Comparison of ENCODE assay signal across 8 cellular contexts in the genomic region with DNA sequence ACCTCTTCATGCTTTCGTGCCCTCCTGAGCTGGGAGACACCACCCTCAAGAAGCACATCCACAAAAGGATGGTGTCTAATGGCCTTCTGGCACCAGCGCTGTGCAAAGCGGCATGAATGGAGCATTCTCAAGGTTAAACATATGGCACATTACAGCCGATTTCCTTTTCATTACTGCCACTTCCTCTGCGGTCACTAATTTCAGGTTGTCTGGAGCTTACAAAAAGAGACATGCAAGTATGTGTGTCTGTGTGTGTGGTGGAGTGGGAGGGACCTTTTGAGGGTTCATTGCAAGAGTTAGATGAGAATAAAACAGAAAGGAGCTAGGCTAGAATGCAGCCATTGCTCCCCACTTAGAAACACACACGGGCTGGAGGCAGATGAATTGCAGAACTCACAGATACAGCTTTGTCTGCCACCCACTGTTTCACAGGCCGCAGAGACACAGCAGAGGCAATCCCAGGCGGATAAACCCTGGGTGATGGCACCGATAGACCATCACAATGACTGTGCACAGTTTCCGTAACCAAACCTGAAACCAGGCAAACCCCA.
DNase-seq lines count a peak whose midpoint lies in the region; ATAC-seq and TF ChIP-seq lines count a peak whose summit lies in the region.

No MANE protein-coding gene starts in this region.

- intact Hi-C loops in activated naive CD4-positive, alpha-beta T cell treated with anti-CD3 and anti-CD28 coated beads for 36 hours (cut with micrococcal nuclease) = loop anchor here (1.0 to 5.0 kb wide), 2 partner anchors 15 to 144 kb away; no protein-coding TSS in a partner anchor
- intact Hi-C loops in activated T-helper 2 cell treated with anti-CD3 and anti-CD28 coated beads, Interferon-gamma antibody, Interleukin-2, Interleukin-4, amounts not matched to agents 10 μg/mL and 5 μg/mL and 100 μg/mL, durations not matched to agents 14 hours and 24 hours and 36 hours (cut with micrococcal nuclease) = loop anchor here (1.0 to 10.0 kb wide), 2 partner anchors 15 to 59 kb away; no protein-coding TSS in a partner anchor
- intact Hi-C loops in naive thymus-derived CD4-positive, alpha-beta T cell (cut with micrococcal nuclease) = no loop called here

- ATAC-seq in HG03045 (IDR thresholded peaks at IDR 0.05; ENCODE audit: unreplicated experiment) = peak; percentile 62
- peak; percentile 83 for ATAC-seq in naive thymus-derived CD4-positive, alpha-beta T cell

- CTCF ChIA-PET in activated naive CD4-positive, alpha-beta T cell treated with anti-CD3 and anti-CD28 coated beads for 36 hours (lab: Charles Lee) = interaction anchor here (0.8 to 1.6 kb wide), 7 partner anchors 15 to 127 kb away, joined by 3 to 7 read pairs (median 3); no protein-coding TSS in a partner anchor
- CTCF ChIA-PET in naive thymus-derived CD4-positive, alpha-beta T cell (lab: Charles Lee) = interaction anchor here (0.5 to 1.2 kb wide), 3 partner anchors 9 to 245 kb away, joined by 3 to 4 read pairs (median 4); no protein-coding TSS in a partner anchor

- TF ChIP-seq CTCF in HFFc6 (IDR thresholded peaks at IDR 0.05) = no peak

- peak overlapping the region; percentile 15 for H3K4me3 ChIP-seq in naive thymus-derived CD4-positive, alpha-beta T cell (ENCODE audit: low read length)

- POLR2A ChIA-PET in naive thymus-derived CD4-positive, alpha-beta T cell (lab: Charles Lee) = interaction anchor here (0.6 to 1.3 kb wide), 3 partner anchors 73 to 264 kb away, joined by 3 read pairs; a partner anchor contains a TSS

- no peaks in the 10 kb centered on the region for H3K36me3 Mint-ChIP-seq in activated naive CD4-positive, alpha-beta T cell treated with anti-CD3 and anti-CD28 coated beads for 36 hours (ENCODE audit: low read depth)
- H3K36me3 Mint-ChIP-seq in activated T-helper 2 cell treated with anti-CD3 and anti-CD28 coated beads, Interferon-gamma antibody, Interleukin-2, Interleukin-4, amounts not matched to agents 10 μg/mL and 5 μg/mL and 100 μg/mL, durations not matched to agents 14 hours and 24 hours and 36 hours (ENCODE audit: low read depth) = no peaks in the 10 kb centered on the region
- H3K36me3 Mint-ChIP-seq in naive thymus-derived CD4-positive, alpha-beta T cell = no peaks in the 10 kb centered on the region
- H3K36me3 Mint-ChIP-seq in HFFc6 (ENCODE audit: low read depth) = no peaks in the 10 kb centered on the region

- peak; percentile 58 for DNase-seq in activated naive CD4-positive, alpha-beta T cell treated with anti-CD3 and anti-CD28 coated beads for 36 hours
- no peak for DNase-seq in activated naive CD4-positive, alpha-beta T cell treated with anti-CD3 and anti-CD28 coated beads, Interleukin-2, amount 50 U/mL, for 16 hours
- peak; percentile 97 for DNase-seq in NOMO-1 treated with DMSO at 0.1 percent for 48 hours (lab: John Stamatoyannopoulos, UW; ENCODE audit: unreplicated experiment)
- peak; percentile 45 for DNase-seq in activated T-helper 2 cell treated with anti-CD3 and anti-CD28 coated beads, Interferon-gamma antibody, Interleukin-2, Interleukin-4, amounts not matched to agents 10 μg/mL and 5 μg/mL and 100 μg/mL, durations not matched to agents 14 hours and 24 hours and 36 hours (ENCODE audit: low spot score)
- peak in 8 of 9 donors; percentile 10 to 49 (median 22) for DNase-seq in naive thymus-derived CD4-positive, alpha-beta T cell
- DNase-seq in 8988T = no peak
- no peak for DNase-seq in HFFc6

- peaks cover 0 to 10% of the 10 kb centered on the region in 2 donors for H3K4me1 ChIP-seq in naive thymus-derived CD4-positive, alpha-beta T cell (ENCODE audit: control insufficient read depth in 2 of 2, insufficient read depth in 2 of 2, low read length in 2 of 2)

- peaks cover 0 to 8% (median 0%) of the 10 kb centered on the region in 3 experiments for H3K9me3 ChIP-seq in naive thymus-derived CD4-positive, alpha-beta T cell (ENCODE audit: control insufficient read depth in 2 of 3, low read length in 3 of 3)

- H3K27me3 ChIP-seq in naive thymus-derived CD4-positive, alpha-beta T cell (ENCODE audit: control insufficient read depth in 2 of 2, insufficient read depth in 2 of 2, low read length in 2 of 2) = no peaks in the 10 kb centered on the region

- H3K4me1 Mint-ChIP-seq in activated naive CD4-positive, alpha-beta T cell treated with anti-CD3 and anti-CD28 coated beads for 36 hours (ENCODE audit: low read depth) = peaks cover 17% of the 10 kb centered on the region
- peaks cover 16% of the 10 kb centered on the region for H3K4me1 Mint-ChIP-seq in activated T-helper 2 cell treated with anti-CD3 and anti-CD28 coated beads, Interferon-gamma antibody, Interleukin-2, Interleukin-4, amounts not matched to agents 10 μg/mL and 5 μg/mL and 100 μg/mL, durations not matched to agents 14 hours and 24 hours and 36 hours (ENCODE audit: low read depth)
- H3K4me1 Mint-ChIP-seq in naive thymus-derived CD4-positive, alpha-beta T cell = peaks cover 0 to 15% (median 14%) of the 10 kb centered on the region in 7 donors
- peaks cover 7% of the 10 kb centered on the region; the same call in 1 of the 2 replicates for H3K4me1 Mint-ChIP-seq in HFFc6 (ENCODE audit: low read depth)

- no peak overlapping the region for H3K27ac ChIP-seq in naive thymus-derived CD4-positive, alpha-beta T cell (ENCODE audit: low read depth, low read length)

- H3K9me3 Mint-ChIP-seq in activated naive CD4-positive, alpha-beta T cell treated with anti-CD3 and anti-CD28 coated beads for 36 hours = peaks cover 6% of the 10 kb centered on the region
- H3K9me3 Mint-ChIP-seq in activated T-helper 2 cell treated with anti-CD3 and anti-CD28 coated beads, Interferon-gamma antibody, Interleukin-2, Interleukin-4, amounts not matched to agents 10 μg/mL and 5 μg/mL and 100 μg/mL, durations not matched to agents 14 hours and 24 hours and 36 hours = peaks cover 6% of the 10 kb centered on the region
- H3K9me3 Mint-ChIP-seq in naive thymus-derived CD4-positive, alpha-beta T cell = peaks cover 0 to 15% (median 6%) of the 10 kb centered on the region in 11 donors
- H3K9me3 Mint-ChIP-seq in HFFc6 = peaks cover 9% of the 10 kb centered on the region

- no peaks in the 10 kb centered on the region for H3K27me3 Mint-ChIP-seq in activated naive CD4-positive, alpha-beta T cell treated with anti-CD3 and anti-CD28 coated beads for 36 hours (ENCODE audit: low read depth)
- H3K27me3 Mint-ChIP-seq in activated T-helper 2 cell treated with anti-CD3 and anti-CD28 coated beads, Interferon-gamma antibody, Interleukin-2, Interleukin-4, amounts not matched to agents 10 μg/mL and 5 μg/mL and 100 μg/mL, durations not matched to agents 14 hours and 24 hours and 36 hours (ENCODE audit: low read depth) = peaks cover 6% of the 10 kb centered on the region
- H3K27me3 Mint-ChIP-seq in naive thymus-derived CD4-positive, alpha-beta T cell = peaks cover 0 to 5% (median 0%) of the 10 kb centered on the region in 5 donors
- peaks cover 7% of the 10 kb centered on the region for H3K27me3 Mint-ChIP-seq in HFFc6 (ENCODE audit: insufficient read depth)

- H3K27ac Mint-ChIP-seq in activated naive CD4-positive, alpha-beta T cell treated with anti-CD3 and anti-CD28 coated beads for 36 hours = no peak overlapping the region
- H3K27ac Mint-ChIP-seq in activated T-helper 2 cell treated with anti-CD3 and anti-CD28 coated beads, Interferon-gamma antibody, Interleukin-2, Interleukin-4, amounts not matched to agents 10 μg/mL and 5 μg/mL and 100 μg/mL, durations not matched to agents 14 hours and 24 hours and 36 hours = peak overlapping the region; percentile 39
- H3K27ac Mint-ChIP-seq in naive thymus-derived CD4-positive, alpha-beta T cell = peak overlapping the region in 5 of 9 donors; percentile 8 to 60 (median 19)
- H3K27ac Mint-ChIP-seq in HFFc6 = no peak overlapping the region

- no peaks in the 10 kb centered on the region for H3K36me3 ChIP-seq in naive thymus-derived CD4-positive, alpha-beta T cell (ENCODE audit: control insufficient read depth in 2 of 3, insufficient read depth in 3 of 3, low read length in 3 of 3)

- H3K4me3 Mint-ChIP-seq in activated naive CD4-positive, alpha-beta T cell treated with anti-CD3 and anti-CD28 coated beads for 36 hours = no peak overlapping the region
- H3K4me3 Mint-ChIP-seq in activated T-helper 2 cell treated with anti-CD3 and anti-CD28 coated beads, Interferon-gamma antibody, Interleukin-2, Interleukin-4, amounts not matched to agents 10 μg/mL and 5 μg/mL and 100 μg/mL, durations not matched to agents 14 hours and 24 hours and 36 hours (ENCODE audit: low read depth) = no peak overlapping the region
- H3K4me3 Mint-ChIP-seq in naive thymus-derived CD4-positive, alpha-beta T cell = peak overlapping the region in 9 of 10 donors; percentile 14 to 70 (median 48)
- H3K4me3 Mint-ChIP-seq in HFFc6 = no peak overlapping the region

Comparison
In these comparisons a context has a peak if more than half of its experiments do, and no peak if none do; other contexts are left out.
1. DNase-seq: peak in activated naive CD4-positive, alpha-beta T cell treated with anti-CD3 and anti-CD28 coated beads for 36 hours (single experiment), NOMO-1 treated with DMSO at 0.1 percent for 48 hours (single experiment), activated T-helper 2 cell treated with anti-CD3 and anti-CD28 coated beads, Interferon-gamma antibody, Interleukin-2, Interleukin-4, amounts not matched to agents 10 μg/mL and 5 μg/mL and 100 μg/mL, durations not matched to agents 14 hours and 24 hours and 36 hours (single experiment) and naive thymus-derived CD4-positive, alpha-beta T cell (8 of 9); none in activated naive CD4-positive, alpha-beta T cell treated with anti-CD3 and anti-CD28 coated beads, Interleukin-2, amount 50 U/mL, for 16 hours (single experiment), 8988T (single experiment) and HFFc6 (single experiment).
2. H3K27ac Mint-ChIP-seq: peak in activated T-helper 2 cell treated with anti-CD3 and anti-CD28 coated beads, Interferon-gamma antibody, Interleukin-2, Interleukin-4, amounts not matched to agents 10 μg/mL and 5 μg/mL and 100 μg/mL, durations not matched to agents 14 hours and 24 hours and 36 hours (single experiment) and naive thymus-derived CD4-positive, alpha-beta T cell (5 of 9); none in activated naive CD4-positive, alpha-beta T cell treated with anti-CD3 and anti-CD28 coated beads for 36 hours (single experiment) and HFFc6 (single experiment).
3. H3K4me3 Mint-ChIP-seq: peak in naive thymus-derived CD4-positive, alpha-beta T cell (9 of 10); none in activated naive CD4-positive, alpha-beta T cell treated with anti-CD3 and anti-CD28 coated beads for 36 hours (single experiment), activated T-helper 2 cell treated with anti-CD3 and anti-CD28 coated beads, Interferon-gamma antibody, Interleukin-2, Interleukin-4, amounts not matched to agents 10 μg/mL and 5 μg/mL and 100 μg/mL, durations not matched to agents 14 hours and 24 hours and 36 hours (single experiment) and HFFc6 (single experiment).
4. intact Hi-C loops: an anchor here in activated naive CD4-positive, alpha-beta T cell treated with anti-CD3 and anti-CD28 coated beads for 36 hours (1.0 to 5.0 kb wide) and activated T-helper 2 cell treated with anti-CD3 and anti-CD28 coated beads, Interferon-gamma antibody, Interleukin-2, Interleukin-4, amounts not matched to agents 10 μg/mL and 5 μg/mL and 100 μg/mL, durations not matched to agents 14 hours and 24 hours and 36 hours (1.0 to 10.0 kb wide); none called in naive thymus-derived CD4-positive, alpha-beta T cell.